ENCODE assay signal across 10 cellular contexts in genomic region chr12:99130808-99131538, GRCh38.
DNase-seq lines count a peak whose midpoint lies in the region; ATAC-seq and TF ChIP-seq lines count a peak whose summit lies in the region.
"Had no signal": no experiment of that assay in that cellular context is flagged by ENCODE, and none has a peak within 500 bp of the region (broad histone marks: within the 10 kb centered on the region; RNA-seq: fewer than 3 reads in every experiment).

No MANE protein-coding gene starts in this region.

- no peaks in the 10 kb centered on the region for H3K36me3 Mint-ChIP-seq in CD4-positive, alpha-beta T cell (ENCODE audit: low read depth)
- H3K36me3 Mint-ChIP-seq: activated naive CD4-positive, alpha-beta T cell treated with anti-CD3 and anti-CD28 coated beads, Interleukin-2, amount 50 U/mL, for 24 hours had no signal

- H3K36me3 ChIP-seq in HUES64 (ENCODE audit: insufficient read depth, low read length), result no peaks in the 10 kb centered on the region
- no peaks in the 10 kb centered on the region for H3K36me3 ChIP-seq in heart left ventricle

- H3K9me3 Mint-ChIP-seq in CD4-positive, alpha-beta T cell, result peaks cover 2% of the 10 kb centered on the region

- H3K27me3 ChIP-seq in HUES64 (ENCODE audit: insufficient read depth, low read length) (no peaks in the 10 kb centered on the region), heart left ventricle (no peaks in the 10 kb centered on the region), foreskin keratinocyte (no peaks in the 10 kb centered on the region)
- no peaks in the 10 kb centered on the region for H3K27me3 ChIP-seq in CD4-positive, alpha-beta T cell (ENCODE audit: control insufficient read depth, insufficient read depth, low read length)

- no peak overlapping the region for H3K9ac ChIP-seq in HUES64 (ENCODE audit: low read depth, low read length)

- ATAC-seq in GM21825 (IDR thresholded peaks at IDR 0.05; ENCODE audit: unreplicated experiment) (peak; percentile 93), heart left ventricle (peak in 3 of 4 donors; percentile 37 to 66 (median 39)), foreskin keratinocyte (no peak)
- ATAC-seq in CD4-positive, alpha-beta T cell (ENCODE audit: poor library complexity), result no peak

- POLR2A ChIA-PET in CD4-positive, alpha-beta T cell (lab: Charles Lee), result no interaction called here

- TF ChIP-seq CTCF in GM13977 (IDR thresholded peaks at IDR 0.05; ENCODE audit: extremely low read depth, insufficient read depth, missing control alignments) (no peak), heart left ventricle (IDR thresholded peaks at IDR 0.05) (no peak), foreskin keratinocyte (conservative IDR thresholded peaks at IDR 0.05) (no peak)
- TF ChIP-seq CTCF in CD4-positive, alpha-beta T cell (IDR thresholded peaks at IDR 0.05), result no peak

- CTCF ChIA-PET in CD4-positive, alpha-beta T cell (lab: Charles Lee), result no interaction called here

- H3K27ac ChIP-seq in HUES64 (ENCODE audit: low read depth, low read length), result 0 out of 2 replicates have a peak overlapping the region, but pooled peaks have one; percentile 13
- H3K27ac ChIP-seq in heart left ventricle, result peak overlapping the region in 11 of 12 donors; percentile 29 to 89 (median 60)
- no peak overlapping the region for H3K27ac ChIP-seq in CD4-positive, alpha-beta T cell (ENCODE audit: low read depth, low read length)
- H3K27ac ChIP-seq in foreskin keratinocyte, result no peak overlapping the region

- DNase-seq in GM13977 (ENCODE audit: low spot score) (peak; percentile 28), heart left ventricle (no peak), foreskin keratinocyte (no peak), SK-N-DZ (ENCODE audit: low spot score) (no peak)
- DNase-seq in CD4-positive, alpha-beta T cell, result no peak
- DNase-seq in stimulated activated naive CD4-positive, alpha-beta T cell (lab: John Stamatoyannopoulos, UW), result no peak
- DNase-seq: NCI-H526 treated with DMSO at 0.1 percent for 48 hours had no signal

- no peak for TF ChIP-seq POLR2A in heart left ventricle (IDR thresholded peaks at IDR 0.05)

- intact Hi-C loops in heart left ventricle (cut with DNase I), result no loop called here
- intact Hi-C loops in CD4-positive, alpha-beta T cell (cut with DNase I, micrococcal nuclease), result no loop called here

- H3K4me1 Mint-ChIP-seq in CD4-positive, alpha-beta T cell (ENCODE audit: low read depth), result no peaks in the 10 kb centered on the region
- H3K4me1 Mint-ChIP-seq: activated naive CD4-positive, alpha-beta T cell treated with anti-CD3 and anti-CD28 coated beads, Interleukin-2, amount 50 U/mL, for 24 hours had no signal

- WGBS in HUES64, result 85% methylated on average over 3 of the region's 3 CpGs
- 43 to 57% (median 55%) methylated on average over 3 of the region's 3 CpGs for WGBS in heart left ventricle, 4 donors

- no peaks in the 10 kb centered on the region for H3K27me3 Mint-ChIP-seq in CD4-positive, alpha-beta T cell
- H3K27me3 Mint-ChIP-seq: activated naive CD4-positive, alpha-beta T cell treated with anti-CD3 and anti-CD28 coated beads, Interleukin-2, amount 50 U/mL, for 24 hours had no signal

- no peak overlapping the region for H3K27ac Mint-ChIP-seq in CD4-positive, alpha-beta T cell
- H3K27ac Mint-ChIP-seq: activated naive CD4-positive, alpha-beta T cell treated with anti-CD3 and anti-CD28 coated beads, Interleukin-2, amount 50 U/mL, for 24 hours had no signal

- H3K4me3 Mint-ChIP-seq in CD4-positive, alpha-beta T cell, result no peak overlapping the region
- H3K4me3 Mint-ChIP-seq: activated naive CD4-positive, alpha-beta T cell treated with anti-CD3 and anti-CD28 coated beads, Interleukin-2, amount 50 U/mL, for 24 hours had no signal

- no peaks in the 10 kb centered on the region for H3K9me3 ChIP-seq in HUES64 (ENCODE audit: insufficient read depth, low read depth, low read length)
- no peaks in the 10 kb centered on the region for H3K9me3 ChIP-seq in heart left ventricle
- H3K9me3 ChIP-seq in CD4-positive, alpha-beta T cell (ENCODE audit: control insufficient read depth, low read length), result no peaks in the 10 kb centered on the region

- no peak overlapping the region for H3K4me3 ChIP-seq in HUES64 (ENCODE audit: low read length)
- peak overlapping the region in 8 of 12 donors; percentile 8 to 45 (median 26) for H3K4me3 ChIP-seq in heart left ventricle

- in situ Hi-C loops in GM13977 (cut with MboI; ENCODE audit: low pct_unique_long_range_greater_than_20kb, low sequenced_read_pairs, unreplicated experiment), result no loop called here

- H3K4me1 ChIP-seq in HUES64 (ENCODE audit: insufficient read depth, low read length), result peaks cover 9% of the 10 kb centered on the region
- H3K4me1 ChIP-seq in heart left ventricle, result peaks cover 0 to 13% (median 0%) of the 10 kb centered on the region in 12 donors
- H3K4me1 ChIP-seq in foreskin keratinocyte, result no peaks in the 10 kb centered on the region

Comparison
In these comparisons a context has a peak if more than half of its experiments do, and no peak if none do; other contexts are left out.
1. ATAC-seq: peak in GM21825 (single experiment) and heart left ventricle (3 of 4); none in CD4-positive, alpha-beta T cell (single experiment) and foreskin keratinocyte (single experiment).
2. H3K27ac ChIP-seq: peak in HUES64 (single experiment) and heart left ventricle (11 of 12); none in CD4-positive, alpha-beta T cell (single experiment) and foreskin keratinocyte (single experiment).